8 cellular contexts compared by ENCODE assay signal in the genomic region with DNA sequence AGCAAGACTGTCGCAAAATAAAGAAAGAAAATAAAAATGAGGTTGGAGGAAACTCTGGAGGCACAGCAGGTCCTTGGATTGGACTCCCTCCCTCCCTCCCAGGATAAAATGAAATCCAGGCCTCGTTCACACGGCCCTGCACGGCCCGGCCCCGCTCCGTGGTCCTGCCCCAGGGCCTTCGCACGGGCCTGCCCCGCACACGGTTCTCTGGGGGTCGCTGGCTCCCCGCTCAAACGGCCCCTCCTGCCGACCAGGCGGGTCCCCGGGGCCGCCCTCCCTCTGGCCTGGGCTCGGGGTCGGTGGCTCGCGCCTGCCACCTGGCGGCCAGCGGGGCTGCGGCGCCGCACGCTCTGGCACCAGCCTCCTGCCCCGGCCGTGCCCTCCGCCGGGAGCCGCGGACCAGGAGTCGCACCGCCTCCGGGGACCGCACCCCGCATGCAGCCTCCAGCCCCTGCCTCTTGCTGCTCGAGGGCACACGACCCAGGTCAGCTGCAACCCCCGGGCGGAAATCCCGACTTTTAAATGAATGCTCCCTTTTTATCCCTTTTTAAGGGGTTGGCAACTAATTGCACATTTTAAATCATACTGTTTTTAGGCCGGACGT. TPM values are rescaled to one million over a fixed set of nuclear protein-coding genes. Genes with fewer than 3 reads are reported as not detected.
DNase-seq lines count a peak whose midpoint lies in the region; ATAC-seq and TF ChIP-seq lines count a peak whose summit lies in the region.

No MANE protein-coding gene starts in this region.

- no peaks in the 10 kb centered on the region for H3K27me3 Mint-ChIP-seq in T-cell

- WGBS in IMR-90 (ENCODE audit: extremely low coverage in 2 of 2, insufficient read length in 1 of 2), 2 experiments = 1% methylated on average over 14 of the region's 46 CpGs; no CpG with 5 or more reads in 1 of the 2 experiments

- H3K9me3 ChIP-seq in IMR-90 (ENCODE audit: control insufficient read depth, insufficient read depth, low read length) = no peaks in the 10 kb centered on the region

- intact Hi-C loops in IMR-90 (cut with micrococcal nuclease) = loop anchor here (1.0 to 5.0 kb wide), 4 partner anchors 56 to 205 kb away; a partner anchor contains a TSS

- peaks cover 10% of the 10 kb centered on the region for H3K36me3 Mint-ChIP-seq in T-cell

- H3K9me3 Mint-ChIP-seq in T-cell = no peaks in the 10 kb centered on the region

- H3K4me1 Mint-ChIP-seq in T-cell = peaks cover 13 to 19% (median 17%) of the 10 kb centered on the region in 3 donors

- dilution Hi-C loops in IMR-90 (cut with HindIII; ENCODE audit: low sequenced_read_pairs, unreplicated experiment) = no loop called here

- H3K4me3 ChIP-seq in IMR-90 (ENCODE audit: insufficient read depth, low read depth, low read length) (peak overlapping the region; percentile 59), skeletal muscle cell (ENCODE audit: low read depth, low read length) (peak overlapping the region; percentile 40)

- H3K4me3 Mint-ChIP-seq in T-cell = peak overlapping the region in 1 of 3 donors; percentile 29

- H3K14ac ChIP-seq in IMR-90 (replicated peaks; ENCODE audit: low read depth, low read length) = no peak overlapping the region; the same call in 1 of the 2 replicates

- H2BK5ac ChIP-seq in IMR-90 (ENCODE audit: low read depth, low read length, poor library complexity, severe bottlenecking) = peak overlapping the region; percentile 70

- H3K79me1 ChIP-seq in IMR-90 (ENCODE audit: low read depth in 1 of 2, low read length in 2 of 2) = peaks cover 5 to 37% of the 10 kb centered on the region in 2 experiments

- H3K9ac ChIP-seq in IMR-90 (ENCODE audit: low read depth, low read length) = no peak overlapping the region

- H2AFZ ChIP-seq in IMR-90 (replicated peaks; ENCODE audit: low read length, poor library complexity) = peak overlapping the region; percentile 97

- 0 out of 2 replicates have a peak overlapping the region, but pooled peaks have one; percentile 14 for H2BK20ac ChIP-seq in IMR-90 (ENCODE audit: low read depth, low read length)

- H2BK120ac ChIP-seq in IMR-90 (ENCODE audit: low read depth, low read length) = peak overlapping the region; percentile 79

- no peak overlapping the region for H3K56ac ChIP-seq in IMR-90 (ENCODE audit: extremely low read depth, insufficient read depth, low read length)

- H3K36me3 ChIP-seq in IMR-90 (ENCODE audit: control insufficient read depth, insufficient read depth, low read length) = peaks cover 13% of the 10 kb centered on the region

- peak overlapping the region; percentile 92 for H3K4me2 ChIP-seq in IMR-90 (ENCODE audit: low read depth, low read length)

- DNase-seq in AG09319 (ENCODE audit: extremely low read depth, low read depth) (no peak), IMR-90 (peak; percentile 31), T-cell (peak in 32 of 34 experiments; percentile 31 to 78 (median 59)), anterior cingulate cortex (lab: John Stamatoyannopoulos, UW) (peak in 53 of 58 donors; percentile 3 to 73 (median 49)), hepatic stellate cell (ENCODE audit: low spot score) (peak; percentile 95), skeletal muscle cell (ENCODE audit: low read depth) (no peak), cortex of kidney (lab: John Stamatoyannopoulos, UW) (no peak)

- H2BK15ac ChIP-seq in IMR-90 (ENCODE audit: low read depth, low read length) = no peak overlapping the region; the same call in 2 of the 3 replicates

- 0 out of 2 replicates have a peak overlapping the region, but pooled peaks have one; percentile 51 for H4K91ac ChIP-seq in IMR-90 (ENCODE audit: insufficient read depth, low read depth, low read length)

- peak overlapping the region; percentile 56; the same call in 1 of the 2 replicates for H3K23ac ChIP-seq in IMR-90 (ENCODE audit: low read depth, low read length)

- H4K5ac ChIP-seq in IMR-90 (ENCODE audit: low read depth, low read length) = no peak overlapping the region

- no TSS peak for BruUV-seq in IMR-90 (replicated peaks; lab: Mats Ljungman, UMichigan)

- peak overlapping the region; percentile 61 for H3K4ac ChIP-seq in IMR-90 (ENCODE audit: low read depth, low read length)

- H3K27ac Mint-ChIP-seq in T-cell = no peak overlapping the region

- H2AK9ac ChIP-seq in IMR-90 (replicated peaks; ENCODE audit: low read depth, low read length, poor library complexity) = peak overlapping the region; percentile 70

- peak overlapping the region; percentile 36; the same call in 1 of the 2 replicates for H3K27ac ChIP-seq in IMR-90 (ENCODE audit: insufficient read depth, low read length)

- H3K27me3 ChIP-seq in IMR-90 (ENCODE audit: control insufficient read depth, insufficient read depth, low read length) = no peaks in the 10 kb centered on the region

- TF ChIP-seq CTCF in AG09319 (IDR thresholded peaks at IDR 0.05; ENCODE audit: low read depth, low read length) = peak; percentile 43
- peak; percentile 86 for TF ChIP-seq CTCF in IMR-90 (conservative IDR thresholded peaks at IDR 0.05; ENCODE audit: low read depth, low read length)

- in situ Hi-C loops in IMR-90 (cut with MboI; ENCODE audit: low sequenced_read_pairs) = loop anchor here (5.0 to 10.0 kb wide), 2 partner anchors 60 to 218 kb away; no protein-coding TSS in a partner anchor

- no peak overlapping the region for H3K18ac ChIP-seq in IMR-90 (ENCODE audit: low read depth, low read length)

- peak overlapping the region; percentile 80 to 100 for H4K8ac ChIP-seq in IMR-90 (ENCODE audit: low read depth in 2 of 2, low read length in 2 of 2)

- H3K4me1 ChIP-seq in IMR-90 (ENCODE audit: control insufficient read depth, insufficient read depth, low read length) = peaks cover 13% of the 10 kb centered on the region

- peak; percentile 84 for TF ChIP-seq RAD21 in IMR-90 (IDR thresholded peaks at IDR 0.05; ENCODE audit: low read length)

- peaks cover 7% of the 10 kb centered on the region; the same call in 1 of the 2 replicates for H4K20me1 ChIP-seq in IMR-90 (ENCODE audit: insufficient read depth, low read length)

- H2AK5ac ChIP-seq in IMR-90 (ENCODE audit: low read depth, low read length) = peak overlapping the region; percentile 28; the same call in 1 of the 2 replicates

- no peak for TF ChIP-seq POLR2A in IMR-90 (IDR thresholded peaks at IDR 0.05; ENCODE audit: low read depth, low read length)

- CTCF ChIA-PET in IMR-90 (lab: Yijun Ruan, JAX) (interaction anchor here (1.3 kb wide), 1 partner anchor 55 kb away, joined by 3 read pairs; no protein-coding TSS in a partner anchor), T-cell (lab: Charles Lee) (interaction anchor here in 1 of 2 donors (1.2 to 2.1 kb wide), 2 partner anchors 60 to 605 kb away, joined by 4 to 25 read pairs; no protein-coding TSS in a partner anchor)

- POLR2A ChIA-PET in IMR-90 (lab: Charles Lee; ENCODE audit: unreplicated experiment) = no interaction called here
- POLR2A ChIA-PET in T-cell (lab: Charles Lee) = no interaction called here

- ATAC-seq in GM18907 (IDR thresholded peaks at IDR 0.05; ENCODE audit: unreplicated experiment) (peak; percentile 50), IMR-90 (ENCODE audit: low read depth) (peak; percentile 81), T-cell (replicated peaks in 1 of 4) (peak; percentile 75 to 82 (median 78))

- H3K9me1 ChIP-seq in IMR-90 (ENCODE audit: insufficient read depth, low read length) = 0 out of 2 replicates have a peak, but pooled peaks cover 4% of the 10 kb centered on the region

TF ChIP-seq in IMR-90, 13 proteins besides CTCF, POLR2A, EP300 and RAD21:
- TF ChIP-seq, protein P1, sequence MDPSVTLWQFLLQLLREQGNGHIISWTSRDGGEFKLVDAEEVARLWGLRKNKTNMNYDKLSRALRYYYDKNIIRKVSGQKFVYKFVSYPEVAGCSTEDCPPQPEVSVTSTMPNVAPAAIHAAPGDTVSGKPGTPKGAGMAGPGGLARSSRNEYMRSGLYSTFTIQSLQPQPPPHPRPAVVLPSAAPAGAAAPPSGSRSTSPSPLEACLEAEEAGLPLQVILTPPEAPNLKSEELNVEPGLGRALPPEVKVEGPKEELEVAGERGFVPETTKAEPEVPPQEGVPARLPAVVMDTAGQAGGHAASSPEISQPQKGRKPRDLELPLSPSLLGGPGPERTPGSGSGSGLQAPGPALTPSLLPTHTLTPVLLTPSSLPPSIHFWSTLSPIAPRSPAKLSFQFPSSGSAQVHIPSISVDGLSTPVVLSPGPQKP (IDR thresholded peaks at IDR 0.05; ENCODE audit: borderline replicate concordance, low read depth, low read length) = no peak
- peak; percentile 92 for TF ChIP-seq SMC3 (IDR thresholded peaks at IDR 0.05; ENCODE audit: low read depth, low read length)

RNA-seq across cellular contexts. Expression of a gene that starts 1.5 kb away (rescaled TPM):
- total RNA-seq in IMR-90 (2012; rRNA removed) (37.1 and 38.9 TPM in 2 replicates), T-cell (10 to 100 TPM; 24.6 to 65.9 (median 53.5) TPM)
- polyA plus RNA-seq in IMR-90 (2012; rRNA removed) = 56.9 and 74.5 TPM in 2 replicates
- 28.1 and 66.5 TPM in 2 replicates for polyA plus RNA-seq in IMR-90 (2012; cell fraction: cytosol; rRNA removed)
- 114 and 350 TPM in 2 replicates for polyA plus RNA-seq in IMR-90 (2012; cell fraction: nucleus; rRNA removed; ENCODE audit: low replicate concordance)

RNA-seq across cellular contexts. Expression of a gene that starts 17.6 kb away (rescaled TPM):
- under 0.01 and 0.28 TPM in 2 replicates for total RNA-seq in IMR-90 (2012; rRNA removed)
- polyA plus RNA-seq in IMR-90 (2012; rRNA removed) = 0.91 and 1.8 TPM in 2 replicates
- 1.0 and 2.6 TPM in 2 replicates for polyA plus RNA-seq in IMR-90 (2012; cell fraction: cytosol; rRNA removed)
- 6.9 and 13.4 TPM in 2 replicates for polyA plus RNA-seq in IMR-90 (2012; cell fraction: nucleus; rRNA removed; ENCODE audit: low replicate concordance)
- total RNA-seq in T-cell = under 1 TPM in 3 of 5 donors, not detected in 2; 0.07 to 0.44 (median 0.09) TPM

RNA-seq across cellular contexts. Expression of a gene that starts 38.3 kb away (rescaled TPM):
- total RNA-seq in IMR-90 (2012; rRNA removed) = 22.6 and 26.4 TPM in 2 replicates
- polyA plus RNA-seq in IMR-90 (2012; rRNA removed) = 153 and 181 TPM in 2 replicates
- 88.4 and 194 TPM in 2 replicates for polyA plus RNA-seq in IMR-90 (2012; cell fraction: cytosol; rRNA removed)
- polyA plus RNA-seq in IMR-90 (2012; cell fraction: nucleus; rRNA removed; ENCODE audit: low replicate concordance) = 867 and 2,100 TPM in 2 replicates
- 100 to 1,000 TPM; 319 to 423 (median 372) TPM for total RNA-seq in T-cell

RNA-seq across cellular contexts. Expression of a gene that starts 38.7 kb away (rescaled TPM):
- total RNA-seq in IMR-90 (2012; rRNA removed) (not detected in 2 replicates), T-cell (not detected)
- not detected in 2 replicates for polyA plus RNA-seq in IMR-90 (2012; rRNA removed)
- not detected in 2 replicates for polyA plus RNA-seq in IMR-90 (2012; cell fraction: cytosol; rRNA removed)
- not detected in 2 replicates for polyA plus RNA-seq in IMR-90 (2012; cell fraction: nucleus; rRNA removed; ENCODE audit: low replicate concordance)

RNA-seq across cellular contexts. Expression of a gene that starts 43.7 kb away (rescaled TPM):
- 270 and 272 TPM in 2 replicates for total RNA-seq in IMR-90 (2012; rRNA removed)
- polyA plus RNA-seq in IMR-90 (2012; rRNA removed) = 385 and 395 TPM in 2 replicates
- 751 and 1,323 TPM in 2 replicates for polyA plus RNA-seq in IMR-90 (2012; cell fraction: cytosol; rRNA removed)
- polyA plus RNA-seq in IMR-90 (2012; cell fraction: nucleus; rRNA removed; ENCODE audit: low replicate concordance) = 398 and 523 TPM in 2 replicates
- 100 to 1,000 TPM; 239 to 385 (median 314) TPM for total RNA-seq in T-cell

Comparison
In these comparisons a context has a peak if more than half of its experiments do, and no peak if none do; other contexts are left out.
1. DNase-seq: peak in IMR-90 (single experiment), T-cell (32 of 34), anterior cingulate cortex (53 of 58) and hepatic stellate cell (single experiment); none in AG09319 (single experiment), skeletal muscle cell (single experiment) and cortex of kidney (single experiment).
2. RNA of a gene that starts 38.3 kb away (total RNA-seq): 319 to 423 TPM in T-cell; 22.6 to 26.4 TPM in IMR-90; every median in the first group is over 10 times any median in the second.
3. Peak in every context shown above with its lines, with median percentiles within 50 percentile points of each other: ATAC-seq.